ENCODE assay signal across 7 cellular contexts in the genomic region with DNA sequence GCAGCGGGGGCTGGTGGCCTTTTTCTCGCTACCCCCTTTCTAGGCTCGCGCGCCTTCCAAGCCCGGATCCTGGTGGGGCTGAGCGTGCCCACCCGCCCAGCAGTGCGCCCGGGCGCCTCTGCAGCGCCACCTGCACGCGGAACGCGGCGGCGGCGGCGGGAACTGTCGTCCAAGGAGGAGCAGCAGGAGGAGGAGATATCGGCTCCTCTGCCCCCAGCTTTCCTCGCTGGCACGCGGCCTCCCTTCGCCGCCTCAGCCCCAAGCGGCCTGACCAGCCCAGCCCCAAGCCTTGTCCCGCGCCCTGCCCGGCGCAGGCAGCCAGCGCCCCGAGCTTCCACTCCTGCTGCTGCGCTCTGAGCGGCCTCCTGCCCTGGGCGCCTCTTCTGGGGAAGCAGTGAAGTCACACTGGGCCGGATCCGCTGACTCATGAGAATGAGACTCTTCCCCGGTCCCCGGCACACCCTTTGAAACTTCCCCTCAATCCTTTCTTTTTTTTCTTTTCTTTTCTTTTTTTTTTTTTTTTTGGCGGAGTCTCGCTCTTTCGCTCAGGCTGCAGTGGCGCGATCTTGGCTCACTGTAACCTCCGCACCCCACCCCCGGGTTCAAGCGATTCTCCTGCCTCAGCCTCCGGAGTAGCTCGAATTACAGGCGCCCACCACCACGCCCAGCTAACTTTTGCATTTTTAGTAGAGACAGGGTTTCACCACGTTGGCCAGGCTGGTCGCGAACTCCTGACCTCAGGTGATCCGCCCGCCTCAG. TPM values are rescaled to one million over a fixed set of nuclear protein-coding genes. Genes with fewer than 3 reads are reported as not detected.
DNase-seq lines count a peak whose midpoint lies in the region; ATAC-seq and TF ChIP-seq lines count a peak whose summit lies in the region.

No MANE protein-coding gene starts in this region.

- peak; percentile 33 for TF ChIP-seq POLR2A in GM18505 (IDR thresholded peaks at IDR 0.05; ENCODE audit: borderline replicate concordance, extremely low read depth, insufficient read depth, insufficient read length)

- ATAC-seq in GM18505 (IDR thresholded peaks at IDR 0.05; ENCODE audit: unreplicated experiment) (peak; percentile 75), HG02870 (IDR thresholded peaks at IDR 0.05; ENCODE audit: unreplicated experiment) (peak; percentile 74), esophagus mucosa (peak; percentile 83)

- peak overlapping the region in 1 of 2 donors; percentile 30 for H3K4me3 ChIP-seq in muscle layer of colon (ENCODE audit: low read depth in 1 of 2, low read length in 2 of 2)

- H3K9me3 ChIP-seq in muscle layer of colon (ENCODE audit: low read length) = no peaks in the 10 kb centered on the region

- H3K9ac ChIP-seq in muscle layer of colon (ENCODE audit: low read length) = no peak overlapping the region

- peaks cover 0 to 4% of the 10 kb centered on the region in 2 donors for H3K27me3 ChIP-seq in muscle layer of colon (ENCODE audit: control insufficient read depth in 1 of 2, insufficient read depth in 2 of 2, low read length in 2 of 2)

- H3K36me3 ChIP-seq in muscle layer of colon (ENCODE audit: insufficient read depth, low read length) = no peaks in the 10 kb centered on the region

- H3K4me1 ChIP-seq in muscle layer of colon (ENCODE audit: insufficient read depth, low read length) = peaks cover 23% of the 10 kb centered on the region

- H3K27ac ChIP-seq in muscle layer of colon (ENCODE audit: low read depth, low read length) = peak overlapping the region; percentile 68

- DNase-seq in NCI-H748 (lab: John Stamatoyannopoulos, UW; ENCODE audit: unreplicated experiment) (peak; percentile 70), activated T-cell treated with anti-CD3 and anti-CD28 coated beads for 4 hours (peak; percentile 51)
- peak; percentile 35 to 42 for DNase-seq in stimulated activated CD8-positive, alpha-beta memory T cell treated with anti-CD3 and anti-CD28 coated beads, Interleukin-7, amount 100 ng/mL, for 48 hours (ENCODE audit: extremely low read depth in 1 of 2, low read depth in 1 of 2)

RNA-seq across cellular contexts. Expression of gene ELF4, which starts 10.6 kb away (rescaled TPM):
- total RNA-seq in esophagus mucosa = 11.2 TPM

RNA-seq across cellular contexts. Expression of gene AIFM1, which starts 44.7 kb away (rescaled TPM):
- total RNA-seq in esophagus mucosa = 21.9 TPM

RNA-seq across cellular contexts. Expression of gene RAB33A, which starts 50.8 kb away (rescaled TPM):
- 0.20 TPM for total RNA-seq in esophagus mucosa
